In the genomic region with DNA sequence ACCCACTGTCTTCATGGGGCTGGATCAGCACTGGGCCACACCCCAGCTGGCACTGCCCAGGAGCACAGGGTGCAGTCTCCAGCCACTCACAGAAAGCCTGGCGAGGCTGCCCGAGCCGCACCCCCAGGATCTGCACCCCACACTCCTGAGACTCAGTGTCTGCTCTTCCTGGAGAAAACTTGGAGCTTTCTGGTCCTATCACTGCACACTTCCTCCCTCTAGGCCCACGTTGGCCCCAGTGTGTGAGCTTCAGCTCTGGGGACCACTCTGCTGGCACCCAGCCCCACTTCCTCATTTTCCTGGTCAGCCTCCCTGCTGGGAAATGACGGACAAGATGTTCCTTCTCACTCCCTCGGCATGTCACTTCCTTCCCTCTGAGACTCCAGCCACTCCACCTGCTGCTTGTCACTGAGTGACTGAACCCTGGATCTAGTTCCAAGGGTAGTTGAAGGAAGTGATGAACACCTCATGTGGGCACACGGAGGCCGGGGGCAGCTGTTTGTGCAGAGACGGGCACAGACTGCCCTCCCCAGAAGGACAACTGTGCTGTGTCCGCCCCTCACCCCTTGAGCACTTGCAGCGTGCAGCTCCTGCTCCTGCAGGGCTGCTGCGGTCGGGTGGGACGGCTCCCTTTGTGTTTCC, we compare ENCODE assay signal across 12 cellular contexts. TPM values are rescaled to one million over a fixed set of nuclear protein-coding genes. Genes with fewer than 3 reads are reported as not detected.
DNase-seq lines count a peak whose midpoint lies in the region; ATAC-seq and TF ChIP-seq lines count a peak whose summit lies in the region.
"Had no signal": no experiment of that assay in that cellular context is flagged by ENCODE, and none has a peak within 500 bp of the region (broad histone marks: within the 10 kb centered on the region; RNA-seq: fewer than 3 reads in every experiment).

No MANE protein-coding gene starts in this region.

- peaks cover 13% of the 10 kb centered on the region for H3K4me1 Mint-ChIP-seq in activated T-cell treated with anti-CD3 and anti-CD28 coated beads, Interleukin-2, amount 50 U/mL, for 24 hours (ENCODE audit: low read depth)

- no peaks in the 10 kb centered on the region for H3K27me3 ChIP-seq in suprapubic skin

- H3K4me3 ChIP-seq in NB4 (ENCODE audit: low read depth, low read length): peak overlapping the region; percentile 23
- no peak overlapping the region for H3K4me3 ChIP-seq in suprapubic skin

- peak; percentile 36 for ATAC-seq in esophagus mucosa
- ATAC-seq: stimulated activated naive CD8-positive, alpha-beta T cell treated with anti-CD3 and anti-CD28 coated beads, Interleukin-15, Interleukin-2, amounts not matched to agents 100 U/mL and 50 U/mL, for 24 hours had no signal

- H3K36me3 Mint-ChIP-seq in activated T-cell treated with anti-CD3 and anti-CD28 coated beads, Interleukin-2, amount 50 U/mL, for 24 hours (ENCODE audit: low read depth): peaks cover 80% of the 10 kb centered on the region

- DNase-seq in NB4 (ENCODE audit: low read depth) (peak; percentile 99), midbrain (lab: John Stamatoyannopoulos, UW) (peak; percentile 24), suprapubic skin (ENCODE audit: low spot score in 2 of 2) (peak in 1 of 2 donors; percentile 80), NCI-H1694 treated with DMSO at 0.1 percent for 48 hours (lab: John Stamatoyannopoulos, UW) (no peak), SW 1271 (lab: John Stamatoyannopoulos, UW) (no peak)
- no peak for DNase-seq in activated T-cell treated with anti-CD3 and anti-CD28 coated beads, Interleukin-2, amount 50 U/mL, for 24 hours
- no peak for DNase-seq in central memory CD4-positive, alpha-beta T cell
- DNase-seq: mammary epithelial cell; NCI-H446; SK-N-SH; stimulated activated naive CD8-positive, alpha-beta T cell treated with anti-CD3 and anti-CD28 coated beads, Interleukin-15, Interleukin-2, amounts not matched to agents 100 U/mL and 50 U/mL, for 24 hours had no signal

- H3K27ac Mint-ChIP-seq in activated T-cell treated with anti-CD3 and anti-CD28 coated beads, Interleukin-2, amount 50 U/mL, for 24 hours: no peak overlapping the region

- no peaks in the 10 kb centered on the region for H3K9me3 Mint-ChIP-seq in activated T-cell treated with anti-CD3 and anti-CD28 coated beads, Interleukin-2, amount 50 U/mL, for 24 hours

- H3K4me1 ChIP-seq in suprapubic skin: peaks cover 20% of the 10 kb centered on the region

- no peaks in the 10 kb centered on the region for H3K27me3 Mint-ChIP-seq in activated T-cell treated with anti-CD3 and anti-CD28 coated beads, Interleukin-2, amount 50 U/mL, for 24 hours

- H3K9me3 ChIP-seq in suprapubic skin: no peaks in the 10 kb centered on the region
- H3K9me3 ChIP-seq: SK-N-SH had no signal

- no peak overlapping the region for H3K4me3 Mint-ChIP-seq in activated T-cell treated with anti-CD3 and anti-CD28 coated beads, Interleukin-2, amount 50 U/mL, for 24 hours

- TF ChIP-seq EP300 in suprapubic skin (IDR thresholded peaks at IDR 0.05): peak; percentile 57

- 77% methylated on average over 11 of the region's 14 CpGs for WGBS in suprapubic skin

- no peak for TF ChIP-seq POLR2A in NB4 (IDR thresholded peaks at IDR 0.05; ENCODE audit: extremely low read depth, insufficient read length)
- TF ChIP-seq POLR2A in suprapubic skin (IDR thresholded peaks at IDR 0.05): no peak

- no peak for TF ChIP-seq CTCF in NB4 (IDR thresholded peaks at IDR 0.05; ENCODE audit: low read depth, low read length)
- TF ChIP-seq CTCF in suprapubic skin (IDR thresholded peaks at IDR 0.05): no peak

- H3K27ac ChIP-seq in suprapubic skin: peak overlapping the region; percentile 20

- peaks cover 46% of the 10 kb centered on the region for H3K36me3 ChIP-seq in suprapubic skin

RNA-seq across cellular contexts. Expression of gene ZC3H18, which starts 29.0 kb away (rescaled TPM):
- total RNA-seq in esophagus mucosa: 21.9 TPM
- 10 to 100 TPM; 15.7 to 20.8 (median 20.3) TPM for total RNA-seq in suprapubic skin

RNA-seq across cellular contexts. Expression of gene IL17C, which starts 39.2 kb away (rescaled TPM):
- total RNA-seq in esophagus mucosa: not detected
- not detected for total RNA-seq in suprapubic skin
- total RNA-seq: mammary epithelial cell had no signal

RNA-seq across cellular contexts. Expression of gene CYBA, which starts 51.6 kb away (rescaled TPM):
- total RNA-seq in esophagus mucosa (66.3 TPM), suprapubic skin (10 to 100 TPM; 22.4 to 39.1 (median 29.7) TPM)

Comparison
In these comparisons a context has a peak if more than half of its experiments do, and no peak if none do; other contexts are left out.
1. DNase-seq: peak in NB4 (single experiment) and midbrain (single experiment); none in NCI-H1694 treated with DMSO at 0.1 percent for 48 hours (single experiment), activated T-cell treated with anti-CD3 and anti-CD28 coated beads, Interleukin-2, amount 50 U/mL, for 24 hours (single experiment), central memory CD4-positive, alpha-beta T cell (single experiment) and SW 1271 (0 of 2).